8 cellular contexts compared by ENCODE assay signal in genomic region chr3:4888913-4889846, GRCh38.
DNase-seq lines count a peak whose midpoint lies in the region; ATAC-seq, FAIRE-seq and TF ChIP-seq lines count a peak whose summit lies in the region.

No MANE protein-coding gene starts in this region.

- no TSS peak for BruUV-seq in K562 (replicated peaks; lab: Mats Ljungman, UMichigan)

- peak overlapping the region; percentile 69 for H2AFZ ChIP-seq in K562 (ENCODE audit: low read depth, low read length)

- TF ChIP-seq POLR2A in K562 (conservative IDR thresholded peaks at IDR 0.05) = no peak
- no peak for TF ChIP-seq POLR2A in gastrocnemius medialis (IDR thresholded peaks at IDR 0.05)

- H4K20me1 ChIP-seq in K562 (replicated peaks; ENCODE audit: control insufficient read depth, insufficient read depth, low read length) = no peaks in the 10 kb centered on the region

- no peak overlapping the region for H3K4me3 ChIP-seq in K562
- H3K4me3 ChIP-seq in gastrocnemius medialis = no peak overlapping the region

- WGBS in K562 (ENCODE audit: insufficient coverage, low coverage, missing lambda C conversion rate) = 34% methylated on average over 4 of the region's 4 CpGs

- H3K9me3 ChIP-seq in K562 (replicated peaks; ENCODE audit: control insufficient read depth, insufficient read depth, low read depth, low read length) = no peaks in the 10 kb centered on the region
- H3K9me3 ChIP-seq in gastrocnemius medialis = no peaks in the 10 kb centered on the region

- no peak for TF ChIP-seq EP300 in K562 (IDR thresholded peaks at IDR 0.05; ENCODE audit: low read length)

- peak in 1 of 2 experiments; percentile 26; a peak in 1 of 4 replicates for TF ChIP-seq RAD21 in K562 (CRISPR knock-in tag; conservative IDR thresholded peaks at IDR 0.05 in 1 of 2, IDR thresholded peaks at IDR 0.05 in 1 of 2)

- intact Hi-C loops in K562 (cut with micrococcal nuclease) = loop anchor here (5.0 kb wide), 1 partner anchor 167 kb away; no protein-coding TSS in a partner anchor
- intact Hi-C loops in gastrocnemius medialis (cut with DNase I; ENCODE audit: low total_unique reads) = loop anchor here (5.0 to 10.0 kb wide), 2 partner anchors 46 to 73 kb away; no protein-coding TSS in a partner anchor

- H3K36me3 ChIP-seq in K562 (ENCODE audit: control insufficient read depth, insufficient read depth, low read length) (no peaks in the 10 kb centered on the region), gastrocnemius medialis (no peaks in the 10 kb centered on the region)

- H3K4me2 ChIP-seq in K562 (ENCODE audit: insufficient read depth, low read length) = no peak overlapping the region

- in situ Hi-C loops in K562 (cut with MboI) = no loop called here
- in situ Hi-C loops in gastrocnemius medialis (cut with MboI; ENCODE audit: low sequenced_read_pairs in 4 of 4) = loop anchor here in 1 of 4 donors (10.0 kb wide), 1 partner anchor 164 kb away; no protein-coding TSS in a partner anchor

- TF ChIP-seq CTCF in K562 (IDR thresholded peaks at IDR 0.05 in 2 of 3, conservative IDR thresholded peaks at IDR 0.05 in 1 of 3; ENCODE audit: insufficient read depth in 2 of 3, low read depth in 1 of 3, low read length in 3 of 3) (no peak), D721Med (IDR thresholded peaks at IDR 0.05; ENCODE audit: insufficient read depth, missing control alignments) (no peak), gastrocnemius medialis (IDR thresholded peaks at IDR 0.05 in 4 of 5, conservative IDR thresholded peaks at IDR 0.05 in 1 of 5) (no peak)

- POLR2A ChIA-PET in K562 (lab: Yijun Ruan, JAX) = interaction anchor here (0.6 to 1.4 kb wide), 3 partner anchors 19 to 91 kb away, joined by 3 to 4 read pairs (median 3); no protein-coding TSS in a partner anchor

- no peaks in the 10 kb centered on the region for H3K79me2 ChIP-seq in K562 (ENCODE audit: control insufficient read depth, insufficient read depth, low read length)

- DNase-seq in EH (ENCODE audit: low read depth) (peak; percentile 12), K562 (ENCODE audit: extremely low read depth in 1 of 4, low spot score in 3 of 4) (no peak), NCI-H128 (lab: John Stamatoyannopoulos, UW; ENCODE audit: unreplicated experiment) (no peak), D721Med (ENCODE audit: insufficient read length, low spot score) (no peak), gastrocnemius medialis (no peak), COLO829 (ENCODE audit: low spot score) (no peak)

- ATAC-seq in GM21360 (IDR thresholded peaks at IDR 0.05; ENCODE audit: unreplicated experiment) (peak; percentile 81), HG03565 (IDR thresholded peaks at IDR 0.05; ENCODE audit: unreplicated experiment) (peak; percentile 90), K562 (no peak), gastrocnemius medialis (no peak)

- no peaks in the 10 kb centered on the region for H3K9me1 ChIP-seq in K562 (ENCODE audit: control insufficient read depth, insufficient read depth, low read length)

- H3K27ac ChIP-seq in K562 (ENCODE audit: extremely low read depth, low read depth, low read length) = no peak overlapping the region
- no peak overlapping the region for H3K27ac ChIP-seq in gastrocnemius medialis

- H3K9ac ChIP-seq in K562 (ENCODE audit: insufficient read depth in 1 of 2, low read depth in 2 of 2, low read length in 2 of 2) = no peak overlapping the region

- no peaks in the 10 kb centered on the region for H3K27me3 ChIP-seq in K562 (ENCODE audit: control insufficient read depth in 2 of 2, insufficient read depth in 2 of 2, low read length in 2 of 2)
- H3K27me3 ChIP-seq in gastrocnemius medialis = no peaks in the 10 kb centered on the region

- H3K4me1 ChIP-seq in K562 (replicated peaks in 1 of 2; ENCODE audit: control insufficient read depth in 2 of 2, insufficient read depth in 2 of 2, low read length in 2 of 2) (peaks cover 0 to 16% of the 10 kb centered on the region in 2 experiments; a peak in 3 of 5 replicates), gastrocnemius medialis (peaks cover 0 to 5% of the 10 kb centered on the region in 2 donors)

- CTCF ChIA-PET in K562 (lab: Yijun Ruan, JAX; ENCODE audit: low intra/inter-chr PET ratio) = no interaction called here

- no peak for FAIRE-seq in K562 (lab: Jason Lieb, UNC)
- no peak for FAIRE-seq in D721Med (lab: Jason Lieb, UNC)

TF ChIP-seq in K562, 482 proteins besides CTCF, POLR2A, EP300 and RAD21:
- TF ChIP-seq HMBOX1 (IDR thresholded peaks at IDR 0.05) = peak; percentile 64; the same call in 1 of the 2 replicates
- TF ChIP-seq ID3 (CRISPR knock-in tag; IDR thresholded peaks at IDR 0.05) = no peak
- TF ChIP-seq ID3 (tag; IDR thresholded peaks at IDR 0.05) = peak; percentile 31; the same call in 1 of the 2 replicates
- no peak for TF ChIP-seq FOXK2 (conservative IDR thresholded peaks at IDR 0.05 in 1 of 2, IDR thresholded peaks at IDR 0.05 in 1 of 2; ENCODE audit: low read depth in 2 of 2)
- peak; percentile 74 for TF ChIP-seq NFIC (IDR thresholded peaks at IDR 0.05)
- TF ChIP-seq ELK3 (CRISPR knock-in tag; IDR thresholded peaks at IDR 0.05) = no peak
- peak; percentile 89 for TF ChIP-seq ZNF75A (CRISPR knock-in tag; IDR thresholded peaks at IDR 0.05)
- no peak for TF ChIP-seq FOXA1 (IDR thresholded peaks at IDR 0.05; ENCODE audit: borderline replicate concordance)
- no peak for TF ChIP-seq ILK (tag; IDR thresholded peaks at IDR 0.05; ENCODE audit: borderline replicate concordance, low read depth)
TF ChIP-seq in K562: peak in this region for 4.

Comparison
In these comparisons a context has a peak if more than half of its experiments do, and no peak if none do; other contexts are left out.
1. ATAC-seq: peak in GM21360 (single experiment) and HG03565 (single experiment); none in K562 (single experiment) and gastrocnemius medialis (0 of 2).